Comparison of ENCODE assay signal across 1 cellular context in the genomic region with DNA sequence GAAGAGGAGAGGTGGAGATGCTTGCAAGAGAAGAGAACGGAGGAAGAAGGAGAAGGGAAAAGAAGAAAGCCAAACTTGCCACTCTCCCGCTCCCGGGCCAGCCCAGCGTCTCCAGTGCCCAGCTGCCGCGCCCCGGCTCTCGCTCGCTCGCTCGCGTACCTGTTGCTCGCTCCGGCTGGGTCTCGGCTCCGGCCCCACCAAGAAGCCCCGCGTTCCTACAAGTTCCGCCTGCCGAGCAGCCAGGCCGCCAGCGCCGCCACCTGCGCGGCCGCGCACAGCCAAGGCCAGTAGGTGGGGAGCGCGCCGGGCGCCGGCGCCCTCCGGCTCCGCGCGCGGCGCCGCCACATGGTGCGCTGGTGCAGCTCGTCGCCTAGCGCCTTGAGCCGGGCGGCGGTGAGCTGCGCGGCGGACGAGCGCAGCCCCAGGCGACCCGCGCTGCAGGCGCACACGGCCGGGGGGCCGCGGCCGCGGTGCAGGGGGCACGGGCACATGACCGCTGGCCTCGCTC.
TF ChIP-seq lines count a peak whose summit lies in the region.

No MANE protein-coding gene starts in this region.

TF ChIP-seq in HepG2, 621 proteins besides CTCF, POLR2A, EP300 and RAD21 (continued from another document and continues in another):
- TF ChIP-seq KDM1A (CRISPR knock-in tag; IDR thresholded peaks at IDR 0.05), result no peak
- TF ChIP-seq, protein P1, sequence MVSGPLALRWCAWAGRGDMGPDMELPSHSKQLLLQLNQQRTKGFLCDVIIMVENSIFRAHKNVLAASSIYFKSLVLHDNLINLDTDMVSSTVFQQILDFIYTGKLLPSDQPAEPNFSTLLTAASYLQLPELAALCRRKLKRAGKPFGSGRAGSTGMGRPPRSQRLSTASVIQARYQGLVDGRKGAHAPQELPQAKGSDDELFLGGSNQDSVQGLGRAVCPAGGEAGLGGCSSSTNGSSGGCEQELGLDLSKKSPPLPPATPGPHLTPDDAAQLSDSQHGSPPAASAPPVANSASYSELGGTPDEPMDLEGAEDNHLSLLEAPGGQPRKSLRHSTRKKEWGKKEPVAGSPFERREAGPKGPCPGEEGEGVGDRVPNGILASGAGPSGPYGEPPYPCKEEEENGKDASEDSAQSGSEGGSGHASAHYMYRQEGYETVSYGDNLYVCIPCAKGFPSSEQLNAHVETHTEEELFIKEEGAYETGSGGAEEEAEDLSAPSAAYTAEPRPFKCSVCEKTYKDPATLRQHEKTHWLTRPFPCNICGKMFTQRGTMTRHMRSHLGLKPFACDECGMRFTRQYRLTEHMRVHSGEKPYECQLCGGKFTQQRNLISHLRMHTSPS (CRISPR knock-in tag; IDR thresholded peaks at IDR 0.05; ENCODE audit: low read depth), result no peak
- no peak for TF ChIP-seq ZKSCAN8 (CRISPR knock-in tag; IDR thresholded peaks at IDR 0.05; ENCODE audit: borderline replicate concordance)
- TF ChIP-seq KLF13 (CRISPR knock-in tag; IDR thresholded peaks at IDR 0.05), result no peak
- no peak for TF ChIP-seq ZNF124 (CRISPR knock-in tag; IDR thresholded peaks at IDR 0.05)
- no peak for TF ChIP-seq REPIN1 (CRISPR knock-in tag; IDR thresholded peaks at IDR 0.05; ENCODE audit: borderline replicate concordance, low read depth)
- no peak for TF ChIP-seq KDM4B (CRISPR knock-in tag; IDR thresholded peaks at IDR 0.05)
- no peak for TF ChIP-seq EZH2 (conservative IDR thresholded peaks at IDR 0.05; ENCODE audit: low read depth, low read length)
- TF ChIP-seq, protein P2, sequence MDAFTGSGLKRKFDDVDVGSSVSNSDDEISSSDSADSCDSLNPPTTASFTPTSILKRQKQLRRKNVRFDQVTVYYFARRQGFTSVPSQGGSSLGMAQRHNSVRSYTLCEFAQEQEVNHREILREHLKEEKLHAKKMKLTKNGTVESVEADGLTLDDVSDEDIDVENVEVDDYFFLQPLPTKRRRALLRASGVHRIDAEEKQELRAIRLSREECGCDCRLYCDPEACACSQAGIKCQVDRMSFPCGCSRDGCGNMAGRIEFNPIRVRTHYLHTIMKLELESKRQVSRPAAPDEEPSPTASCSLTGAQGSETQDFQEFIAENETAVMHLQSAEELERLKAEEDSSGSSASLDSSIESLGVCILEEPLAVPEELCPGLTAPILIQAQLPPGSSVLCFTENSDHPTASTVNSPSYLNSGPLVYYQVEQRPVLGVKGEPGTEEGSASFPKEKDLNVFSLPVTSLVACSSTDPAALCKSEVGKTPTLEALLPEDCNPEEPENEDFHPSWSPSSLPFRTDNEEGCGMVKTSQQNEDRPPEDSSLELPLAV (CRISPR knock-in tag; conservative IDR thresholded peaks at IDR 0.05; ENCODE audit: low read depth), result no peak
- TF ChIP-seq, protein P3, sequence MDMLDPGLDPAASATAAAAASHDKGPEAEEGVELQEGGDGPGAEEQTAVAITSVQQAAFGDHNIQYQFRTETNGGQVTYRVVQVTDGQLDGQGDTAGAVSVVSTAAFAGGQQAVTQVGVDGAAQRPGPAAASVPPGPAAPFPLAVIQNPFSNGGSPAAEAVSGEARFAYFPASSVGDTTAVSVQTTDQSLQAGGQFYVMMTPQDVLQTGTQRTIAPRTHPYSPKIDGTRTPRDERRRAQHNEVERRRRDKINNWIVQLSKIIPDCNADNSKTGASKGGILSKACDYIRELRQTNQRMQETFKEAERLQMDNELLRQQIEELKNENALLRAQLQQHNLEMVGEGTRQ (IDR thresholded peaks at IDR 0.05; ENCODE audit: low read depth, low read length), result no peak
- TF ChIP-seq, protein P3 (CRISPR knock-in tag; IDR thresholded peaks at IDR 0.05; ENCODE audit: borderline replicate concordance), result no peak
- no peak for TF ChIP-seq ZKSCAN1 (IDR thresholded peaks at IDR 0.05; ENCODE audit: low read length)
- no peak for TF ChIP-seq ZNF7 (CRISPR knock-in tag; IDR thresholded peaks at IDR 0.05)
- no peak for TF ChIP-seq KDM6A (CRISPR knock-in tag; IDR thresholded peaks at IDR 0.05; ENCODE audit: low read depth)
- no peak for TF ChIP-seq GABPA (IDR thresholded peaks at IDR 0.05; ENCODE audit: low read depth, low read length)
- TF ChIP-seq GABPA (CRISPR knock-in tag; IDR thresholded peaks at IDR 0.05; ENCODE audit: low read depth), result no peak
- no peak for TF ChIP-seq SAP130 (CRISPR knock-in tag; IDR thresholded peaks at IDR 0.05; ENCODE audit: low read depth)
- TF ChIP-seq FOXK2 (IDR thresholded peaks at IDR 0.05), result no peak
- no peak for TF ChIP-seq ZNF652 (CRISPR knock-in tag; IDR thresholded peaks at IDR 0.05; ENCODE audit: borderline replicate concordance, low read depth)
- TF ChIP-seq, protein P4, sequence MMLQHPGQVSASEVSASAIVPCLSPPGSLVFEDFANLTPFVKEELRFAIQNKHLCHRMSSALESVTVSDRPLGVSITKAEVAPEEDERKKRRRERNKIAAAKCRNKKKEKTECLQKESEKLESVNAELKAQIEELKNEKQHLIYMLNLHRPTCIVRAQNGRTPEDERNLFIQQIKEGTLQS (CRISPR knock-in tag; IDR thresholded peaks at IDR 0.05), result no peak
- TF ChIP-seq AGO1 (IDR thresholded peaks at IDR 0.05; ENCODE audit: low read depth, low read length, poor library complexity, severe bottlenecking), result no peak
- TF ChIP-seq THAP11 (CRISPR knock-in tag; IDR thresholded peaks at IDR 0.05), result no peak
- TF ChIP-seq, protein P5, sequence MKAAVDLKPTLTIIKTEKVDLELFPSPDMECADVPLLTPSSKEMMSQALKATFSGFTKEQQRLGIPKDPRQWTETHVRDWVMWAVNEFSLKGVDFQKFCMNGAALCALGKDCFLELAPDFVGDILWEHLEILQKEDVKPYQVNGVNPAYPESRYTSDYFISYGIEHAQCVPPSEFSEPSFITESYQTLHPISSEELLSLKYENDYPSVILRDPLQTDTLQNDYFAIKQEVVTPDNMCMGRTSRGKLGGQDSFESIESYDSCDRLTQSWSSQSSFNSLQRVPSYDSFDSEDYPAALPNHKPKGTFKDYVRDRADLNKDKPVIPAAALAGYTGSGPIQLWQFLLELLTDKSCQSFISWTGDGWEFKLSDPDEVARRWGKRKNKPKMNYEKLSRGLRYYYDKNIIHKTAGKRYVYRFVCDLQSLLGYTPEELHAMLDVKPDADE (CRISPR knock-in tag; IDR thresholded peaks at IDR 0.05), result no peak
- TF ChIP-seq ZNF296 (CRISPR knock-in tag; conservative IDR thresholded peaks at IDR 0.05), result no peak
- peak; percentile 57 for TF ChIP-seq ZFY (CRISPR knock-in tag; IDR thresholded peaks at IDR 0.05)
- no peak for TF ChIP-seq SNRNP70 (IDR thresholded peaks at IDR 0.05; ENCODE audit: low read depth, low read length)
- TF ChIP-seq WIZ (CRISPR knock-in tag; IDR thresholded peaks at IDR 0.05), result no peak
- TF ChIP-seq, protein P6, sequence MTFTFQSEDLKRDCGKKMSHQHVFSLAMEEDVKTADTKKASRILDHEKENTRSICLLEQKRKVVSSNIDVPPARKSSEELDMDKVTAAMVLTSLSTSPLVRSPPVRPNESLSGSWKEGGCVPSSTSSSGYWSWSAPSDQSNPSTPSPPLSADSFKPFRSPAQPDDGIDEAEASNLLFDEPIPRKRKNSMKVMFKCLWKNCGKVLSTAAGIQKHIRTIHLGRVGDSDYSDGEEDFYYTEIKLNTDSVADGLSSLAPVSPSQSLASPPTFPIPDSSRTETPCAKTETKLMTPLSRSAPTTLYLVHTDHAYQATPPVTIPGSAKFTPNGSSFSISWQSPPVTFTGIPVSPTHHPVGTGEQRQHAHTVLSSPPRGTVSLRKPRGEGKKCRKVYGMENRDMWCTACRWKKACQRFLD (CRISPR knock-in tag; IDR thresholded peaks at IDR 0.05; ENCODE audit: borderline replicate concordance), result no peak
- TF ChIP-seq, protein P7, sequence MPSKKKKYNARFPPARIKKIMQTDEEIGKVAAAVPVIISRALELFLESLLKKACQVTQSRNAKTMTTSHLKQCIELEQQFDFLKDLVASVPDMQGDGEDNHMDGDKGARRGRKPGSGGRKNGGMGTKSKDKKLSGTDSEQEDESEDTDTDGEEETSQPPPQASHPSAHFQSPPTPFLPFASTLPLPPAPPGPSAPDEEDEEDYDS (CRISPR knock-in tag; IDR thresholded peaks at IDR 0.05), result no peak
- TF ChIP-seq, protein P8, sequence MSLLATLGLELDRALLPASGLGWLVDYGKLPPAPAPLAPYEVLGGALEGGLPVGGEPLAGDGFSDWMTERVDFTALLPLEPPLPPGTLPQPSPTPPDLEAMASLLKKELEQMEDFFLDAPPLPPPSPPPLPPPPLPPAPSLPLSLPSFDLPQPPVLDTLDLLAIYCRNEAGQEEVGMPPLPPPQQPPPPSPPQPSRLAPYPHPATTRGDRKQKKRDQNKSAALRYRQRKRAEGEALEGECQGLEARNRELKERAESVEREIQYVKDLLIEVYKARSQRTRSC (CRISPR knock-in tag; IDR thresholded peaks at IDR 0.05; ENCODE audit: low read depth), result no peak
- TF ChIP-seq GTF3A (CRISPR knock-in tag; conservative IDR thresholded peaks at IDR 0.05), result no peak
- TF ChIP-seq, protein P9, sequence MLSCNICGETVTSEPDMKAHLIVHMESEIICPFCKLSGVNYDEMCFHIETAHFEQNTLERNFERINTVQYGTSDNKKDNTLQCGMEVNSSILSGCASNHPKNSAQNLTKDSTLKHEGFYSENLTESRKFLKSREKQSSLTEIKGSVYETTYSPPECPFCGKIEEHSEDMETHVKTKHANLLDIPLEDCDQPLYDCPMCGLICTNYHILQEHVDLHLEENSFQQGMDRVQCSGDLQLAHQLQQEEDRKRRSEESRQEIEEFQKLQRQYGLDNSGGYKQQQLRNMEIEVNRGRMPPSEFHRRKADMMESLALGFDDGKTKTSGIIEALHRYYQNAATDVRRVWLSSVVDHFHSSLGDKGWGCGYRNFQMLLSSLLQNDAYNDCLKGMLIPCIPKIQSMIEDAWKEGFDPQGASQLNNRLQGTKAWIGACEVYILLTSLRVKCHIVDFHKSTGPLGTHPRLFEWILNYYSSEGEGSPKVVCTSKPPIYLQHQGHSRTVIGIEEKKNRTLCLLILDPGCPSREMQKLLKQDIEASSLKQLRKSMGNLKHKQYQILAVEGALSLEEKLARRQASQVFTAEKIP (CRISPR knock-in tag; IDR thresholded peaks at IDR 0.05; ENCODE audit: borderline replicate concordance), result no peak
- TF ChIP-seq MTF2 (CRISPR knock-in tag; IDR thresholded peaks at IDR 0.05; ENCODE audit: borderline replicate concordance), result 0 out of 2 replicates have a peak, but pooled peaks have one; percentile 22
- TF ChIP-seq HMG20B (CRISPR knock-in tag; conservative IDR thresholded peaks at IDR 0.05), result no peak
- TF ChIP-seq, protein P10, sequence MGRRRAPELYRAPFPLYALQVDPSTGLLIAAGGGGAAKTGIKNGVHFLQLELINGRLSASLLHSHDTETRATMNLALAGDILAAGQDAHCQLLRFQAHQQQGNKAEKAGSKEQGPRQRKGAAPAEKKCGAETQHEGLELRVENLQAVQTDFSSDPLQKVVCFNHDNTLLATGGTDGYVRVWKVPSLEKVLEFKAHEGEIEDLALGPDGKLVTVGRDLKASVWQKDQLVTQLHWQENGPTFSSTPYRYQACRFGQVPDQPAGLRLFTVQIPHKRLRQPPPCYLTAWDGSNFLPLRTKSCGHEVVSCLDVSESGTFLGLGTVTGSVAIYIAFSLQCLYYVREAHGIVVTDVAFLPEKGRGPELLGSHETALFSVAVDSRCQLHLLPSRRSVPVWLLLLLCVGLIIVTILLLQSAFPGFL (CRISPR knock-in tag; IDR thresholded peaks at IDR 0.05), result no peak
- no peak for TF ChIP-seq ZNF34 (CRISPR knock-in tag; IDR thresholded peaks at IDR 0.05; ENCODE audit: borderline replicate concordance)
- TF ChIP-seq, protein P11, sequence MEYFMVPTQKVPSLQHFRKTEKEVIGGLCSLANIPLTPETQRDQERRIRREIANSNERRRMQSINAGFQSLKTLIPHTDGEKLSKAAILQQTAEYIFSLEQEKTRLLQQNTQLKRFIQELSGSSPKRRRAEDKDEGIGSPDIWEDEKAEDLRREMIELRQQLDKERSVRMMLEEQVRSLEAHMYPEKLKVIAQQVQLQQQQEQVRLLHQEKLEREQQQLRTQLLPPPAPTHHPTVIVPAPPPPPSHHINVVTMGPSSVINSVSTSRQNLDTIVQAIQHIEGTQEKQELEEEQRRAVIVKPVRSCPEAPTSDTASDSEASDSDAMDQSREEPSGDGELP (IDR thresholded peaks at IDR 0.05; ENCODE audit: borderline replicate concordance, low read depth), result no peak
- TF ChIP-seq, protein P12, sequence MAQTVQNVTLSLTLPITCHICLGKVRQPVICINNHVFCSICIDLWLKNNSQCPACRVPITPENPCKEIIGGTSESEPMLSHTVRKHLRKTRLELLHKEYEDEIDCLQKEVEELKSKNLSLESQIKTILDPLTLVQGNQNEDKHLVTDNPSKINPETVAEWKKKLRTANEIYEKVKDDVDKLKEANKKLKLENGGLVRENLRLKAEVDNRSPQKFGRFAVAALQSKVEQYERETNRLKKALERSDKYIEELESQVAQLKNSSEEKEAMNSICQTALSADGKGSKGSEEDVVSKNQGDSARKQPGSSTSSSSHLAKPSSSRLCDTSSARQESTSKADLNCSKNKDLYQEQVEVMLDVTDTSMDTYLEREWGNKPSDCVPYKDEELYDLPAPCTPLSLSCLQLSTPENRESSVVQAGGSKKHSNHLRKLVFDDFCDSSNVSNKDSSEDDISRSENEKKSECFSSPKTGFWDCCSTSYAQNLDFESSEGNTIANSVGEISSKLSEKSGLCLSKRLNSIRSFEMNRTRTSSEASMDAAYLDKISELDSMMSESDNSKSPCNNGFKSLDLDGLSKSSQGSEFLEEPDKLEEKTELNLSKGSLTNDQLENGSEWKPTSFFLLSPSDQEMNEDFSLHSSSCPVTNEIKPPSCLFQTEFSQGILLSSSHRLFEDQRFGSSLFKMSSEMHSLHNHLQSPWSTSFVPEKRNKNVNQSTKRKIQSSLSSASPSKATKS (CRISPR knock-in tag; IDR thresholded peaks at IDR 0.05), result no peak
- TF ChIP-seq, protein P13, sequence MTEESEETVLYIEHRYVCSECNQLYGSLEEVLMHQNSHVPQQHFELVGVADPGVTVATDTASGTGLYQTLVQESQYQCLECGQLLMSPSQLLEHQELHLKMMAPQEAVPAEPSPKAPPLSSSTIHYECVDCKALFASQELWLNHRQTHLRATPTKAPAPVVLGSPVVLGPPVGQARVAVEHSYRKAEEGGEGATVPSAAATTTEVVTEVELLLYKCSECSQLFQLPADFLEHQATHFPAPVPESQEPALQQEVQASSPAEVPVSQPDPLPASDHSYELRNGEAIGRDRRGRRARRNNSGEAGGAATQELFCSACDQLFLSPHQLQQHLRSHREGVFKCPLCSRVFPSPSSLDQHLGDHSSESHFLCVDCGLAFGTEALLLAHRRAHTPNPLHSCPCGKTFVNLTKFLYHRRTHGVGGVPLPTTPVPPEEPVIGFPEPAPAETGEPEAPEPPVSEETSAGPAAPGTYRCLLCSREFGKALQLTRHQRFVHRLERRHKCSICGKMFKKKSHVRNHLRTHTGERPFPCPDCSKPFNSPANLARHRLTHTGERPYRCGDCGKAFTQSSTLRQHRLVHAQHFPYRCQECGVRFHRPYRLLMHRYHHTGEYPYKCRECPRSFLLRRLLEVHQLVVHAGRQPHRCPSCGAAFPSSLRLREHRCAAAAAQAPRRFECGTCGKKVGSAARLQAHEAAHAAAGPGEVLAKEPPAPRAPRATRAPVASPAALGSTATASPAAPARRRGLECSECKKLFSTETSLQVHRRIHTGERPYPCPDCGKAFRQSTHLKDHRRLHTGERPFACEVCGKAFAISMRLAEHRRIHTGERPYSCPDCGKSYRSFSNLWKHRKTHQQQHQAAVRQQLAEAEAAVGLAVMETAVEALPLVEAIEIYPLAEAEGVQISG (CRISPR knock-in tag; IDR thresholded peaks at IDR 0.05), result peak; percentile 41; the same call in 1 of the 2 replicates
- TF ChIP-seq ZNF780A (CRISPR knock-in tag; IDR thresholded peaks at IDR 0.05), result no peak
